3 cellular contexts compared by ENCODE assay signal in the genomic region with DNA sequence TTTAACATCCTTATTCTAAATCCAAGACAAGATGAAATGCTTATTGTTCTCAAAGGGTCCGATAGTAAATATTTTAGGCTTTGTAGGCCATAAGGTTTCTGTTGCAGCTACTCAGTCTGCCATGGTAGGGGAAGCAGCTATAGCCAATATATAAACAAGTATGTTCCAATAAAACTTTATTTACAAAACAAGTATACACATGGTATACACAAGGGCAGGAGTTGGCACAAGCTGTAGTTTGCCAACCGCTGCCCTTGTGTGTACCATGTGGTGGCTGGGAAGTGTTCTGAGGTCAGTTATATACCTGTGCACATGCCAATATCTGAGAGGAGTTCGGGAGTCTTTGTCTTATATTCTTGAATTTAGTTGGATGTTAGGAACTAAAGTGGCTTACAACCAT.
A peak's percentile ranks its signal among the peaks of the same experiment; 100 is the strongest.
TF ChIP-seq lines count a peak whose summit lies in the region.

No MANE protein-coding gene starts in this region.

TF ChIP-seq in HepG2, 621 proteins besides CTCF, POLR2A, EP300 and RAD21:
- no peak for TF ChIP-seq GATAD2A (CRISPR knock-in tag; IDR thresholded peaks at IDR 0.05)
- TF ChIP-seq, protein P1, sequence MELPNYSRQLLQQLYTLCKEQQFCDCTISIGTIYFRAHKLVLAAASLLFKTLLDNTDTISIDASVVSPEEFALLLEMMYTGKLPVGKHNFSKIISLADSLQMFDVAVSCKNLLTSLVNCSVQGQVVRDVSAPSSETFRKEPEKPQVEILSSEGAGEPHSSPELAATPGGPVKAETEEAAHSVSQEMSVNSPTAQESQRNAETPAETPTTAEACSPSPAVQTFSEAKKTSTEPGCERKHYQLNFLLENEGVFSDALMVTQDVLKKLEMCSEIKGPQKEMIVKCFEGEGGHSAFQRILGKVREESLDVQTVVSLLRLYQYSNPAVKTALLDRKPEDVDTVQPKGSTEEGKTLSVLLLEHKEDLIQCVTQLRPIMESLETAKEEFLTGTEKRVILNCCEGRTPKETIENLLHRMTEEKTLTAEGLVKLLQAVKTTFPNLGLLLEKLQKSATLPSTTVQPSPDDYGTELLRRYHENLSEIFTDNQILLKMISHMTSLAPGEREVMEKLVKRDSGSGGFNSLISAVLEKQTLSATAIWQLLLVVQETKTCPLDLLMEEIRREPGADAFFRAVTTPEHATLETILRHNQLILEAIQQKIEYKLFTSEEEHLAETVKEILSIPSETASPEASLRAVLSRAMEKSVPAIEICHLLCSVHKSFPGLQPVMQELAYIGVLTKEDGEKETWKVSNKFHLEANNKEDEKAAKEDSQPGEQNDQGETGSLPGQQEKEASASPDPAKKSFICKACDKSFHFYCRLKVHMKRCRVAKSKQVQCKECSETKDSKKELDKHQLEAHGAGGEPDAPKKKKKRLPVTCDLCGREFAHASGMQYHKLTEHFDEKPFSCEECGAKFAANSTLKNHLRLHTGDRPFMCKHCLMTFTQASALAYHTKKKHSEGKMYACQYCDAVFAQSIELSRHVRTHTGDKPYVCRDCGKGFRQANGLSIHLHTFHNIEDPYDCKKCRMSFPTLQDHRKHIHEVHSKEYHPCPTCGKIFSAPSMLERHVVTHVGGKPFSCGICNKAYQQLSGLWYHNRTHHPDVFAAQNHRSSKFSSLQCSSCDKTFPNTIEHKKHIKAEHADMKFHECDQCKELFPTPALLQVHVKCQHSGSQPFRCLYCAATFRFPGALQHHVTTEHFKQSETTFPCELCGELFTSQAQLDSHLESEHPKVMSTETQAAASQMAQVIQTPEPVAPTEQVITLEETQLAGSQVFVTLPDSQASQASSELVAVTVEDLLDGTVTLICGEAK (IDR thresholded peaks at IDR 0.05), result no peak
- TF ChIP-seq, protein P1 (CRISPR knock-in tag; IDR thresholded peaks at IDR 0.05), result peak; percentile 75

TF ChIP-seq in GM12878, 131 proteins besides CTCF, POLR2A, EP300 and RAD21:
- TF ChIP-seq ZZZ3 (IDR thresholded peaks at IDR 0.05; ENCODE audit: control insufficient read depth, insufficient read length, low read depth), result no peak
- TF ChIP-seq, protein P1 (IDR thresholded peaks at IDR 0.05; ENCODE audit: borderline replicate concordance), result peak; percentile 54

TF ChIP-seq in K562, 482 proteins besides CTCF, POLR2A, EP300 and RAD21:
- TF ChIP-seq STAG1 (CRISPR knock-in tag; IDR thresholded peaks at IDR 0.05; ENCODE audit: borderline replicate concordance) (no peak), SAFB (IDR thresholded peaks at IDR 0.05; ENCODE audit: borderline replicate concordance, low read depth, low read length) (no peak), SUPT5H (IDR thresholded peaks at IDR 0.05) (no peak)
- TF ChIP-seq, protein P2, sequence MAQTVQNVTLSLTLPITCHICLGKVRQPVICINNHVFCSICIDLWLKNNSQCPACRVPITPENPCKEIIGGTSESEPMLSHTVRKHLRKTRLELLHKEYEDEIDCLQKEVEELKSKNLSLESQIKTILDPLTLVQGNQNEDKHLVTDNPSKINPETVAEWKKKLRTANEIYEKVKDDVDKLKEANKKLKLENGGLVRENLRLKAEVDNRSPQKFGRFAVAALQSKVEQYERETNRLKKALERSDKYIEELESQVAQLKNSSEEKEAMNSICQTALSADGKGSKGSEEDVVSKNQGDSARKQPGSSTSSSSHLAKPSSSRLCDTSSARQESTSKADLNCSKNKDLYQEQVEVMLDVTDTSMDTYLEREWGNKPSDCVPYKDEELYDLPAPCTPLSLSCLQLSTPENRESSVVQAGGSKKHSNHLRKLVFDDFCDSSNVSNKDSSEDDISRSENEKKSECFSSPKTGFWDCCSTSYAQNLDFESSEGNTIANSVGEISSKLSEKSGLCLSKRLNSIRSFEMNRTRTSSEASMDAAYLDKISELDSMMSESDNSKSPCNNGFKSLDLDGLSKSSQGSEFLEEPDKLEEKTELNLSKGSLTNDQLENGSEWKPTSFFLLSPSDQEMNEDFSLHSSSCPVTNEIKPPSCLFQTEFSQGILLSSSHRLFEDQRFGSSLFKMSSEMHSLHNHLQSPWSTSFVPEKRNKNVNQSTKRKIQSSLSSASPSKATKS (CRISPR knock-in tag; IDR thresholded peaks at IDR 0.05), result no peak
- TF ChIP-seq, protein P3, sequence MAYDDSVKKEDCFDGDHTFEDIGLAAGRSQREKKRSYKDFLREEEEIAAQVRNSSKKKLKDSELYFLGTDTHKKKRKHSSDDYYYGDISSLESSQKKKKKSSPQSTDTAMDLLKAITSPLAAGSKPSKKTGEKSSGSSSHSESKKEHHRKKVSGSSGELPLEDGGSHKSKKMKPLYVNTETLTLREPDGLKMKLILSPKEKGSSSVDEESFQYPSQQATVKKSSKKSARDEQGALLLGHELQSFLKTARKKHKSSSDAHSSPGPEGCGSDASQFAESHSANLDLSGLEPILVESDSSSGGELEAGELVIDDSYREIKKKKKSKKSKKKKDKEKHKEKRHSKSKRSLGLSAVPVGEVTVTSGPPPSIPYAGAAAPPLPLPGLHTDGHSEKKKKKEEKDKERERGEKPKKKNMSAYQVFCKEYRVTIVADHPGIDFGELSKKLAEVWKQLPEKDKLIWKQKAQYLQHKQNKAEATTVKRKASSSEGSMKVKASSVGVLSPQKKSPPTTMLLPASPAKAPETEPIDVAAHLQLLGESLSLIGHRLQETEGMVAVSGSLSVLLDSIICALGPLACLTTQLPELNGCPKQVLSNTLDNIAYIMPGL (CRISPR knock-in tag; IDR thresholded peaks at IDR 0.05), result no peak
- TF ChIP-seq, protein P1 (IDR thresholded peaks at IDR 0.05), result peak; percentile 78
- TF ChIP-seq, protein P1 (CRISPR knock-in tag; IDR thresholded peaks at IDR 0.05), result no peak
